In genomic region chr4:45831692-45832091, GRCh38 we compare ENCODE assay signal across 29 cellular contexts.
"Had no signal": no experiment of that assay in that cellular context is flagged by ENCODE, and none has a peak within 500 bp of the region (broad histone marks: within the 10 kb centered on the region; RNA-seq: fewer than 3 reads in every experiment).

No MANE protein-coding gene starts in this region.

- H3K27me3 ChIP-seq: neural progenitor cell, ovary, right lobe of liver, sigmoid colon, stomach, suprapubic skin, testis, tibial artery, transverse colon, upper lobe of right lung, uterus had no signal

- H3K27me3 Mint-ChIP-seq: progenitor cell of endocrine pancreas; stimulated activated naive B cell treated with anti-CD40 and anti-IgM and Interleukin-4, amounts not matched to agents 10 μg/mL and 1 μg/mL and 100 μg/mL, for 72 hours; stimulated activated naive CD8-positive, alpha-beta T cell treated with anti-CD3 and anti-CD28 coated beads, Interleukin-15, Interleukin-2, amounts not matched to agents 100 ng/mL and 50 ng/mL, for 24 hours; type B pancreatic cell had no signal

- H3K4me2 ChIP-seq: neural progenitor cell had no signal

- H3K36me3 ChIP-seq: neural progenitor cell, ovary, right lobe of liver, sigmoid colon, stomach, suprapubic skin, tibial artery, transverse colon, upper lobe of right lung, uterus had no signal

- H2AFZ ChIP-seq: neural progenitor cell, parathyroid adenoma had no signal

- H3K27ac Mint-ChIP-seq: natural killer cell; nephron; neural progenitor cell; progenitor cell of endocrine pancreas; stimulated activated effector memory CD8-positive, alpha-beta T cell treated with anti-CD3 and anti-CD28 coated beads, Interleukin-12 subunit alpha, Interleukin-12 subunit beta, amount 100 ng/mL, for 72 hours; stimulated activated naive B cell treated with anti-CD40 and anti-IgM and Interleukin-4, amounts not matched to agents 10 μg/mL and 1 μg/mL and 100 μg/mL, for 72 hours; stimulated activated naive CD8-positive, alpha-beta T cell treated with anti-CD3 and anti-CD28 coated beads, Interleukin-15, Interleukin-2, amounts not matched to agents 100 ng/mL and 50 ng/mL, for 24 hours; type B pancreatic cell had no signal

- H3K9ac ChIP-seq: neural progenitor cell, parathyroid adenoma had no signal

- H3K79me2 ChIP-seq: parathyroid adenoma had no signal

- H3K27ac ChIP-seq: neural progenitor cell, ovary, parathyroid adenoma, psoas muscle, right lobe of liver, sigmoid colon, stomach, suprapubic skin, testis, tibial artery, transverse colon, upper lobe of right lung, uterus had no signal

- H3K4me1 Mint-ChIP-seq: natural killer cell; nephron; stimulated activated effector memory CD8-positive, alpha-beta T cell treated with anti-CD3 and anti-CD28 coated beads, Interleukin-12 subunit alpha, Interleukin-12 subunit beta, amount 100 ng/mL, for 72 hours; stimulated activated naive B cell treated with anti-CD40 and anti-IgM and Interleukin-4, amounts not matched to agents 10 μg/mL and 1 μg/mL and 100 μg/mL, for 72 hours had no signal

- ATAC-seq: natural killer cell; psoas muscle; right cardiac atrium; right lobe of liver; stimulated activated effector memory CD8-positive, alpha-beta T cell treated with anti-CD3 and anti-CD28 coated beads, Interleukin-12 subunit alpha, Interleukin-12 subunit beta, amount 100 ng/mL, for 72 hours; stimulated activated naive B cell treated with anti-CD40 and anti-IgM and Interleukin-4, amounts not matched to agents 10 μg/mL and 1 μg/mL and 100 μg/mL, for 72 hours; upper lobe of right lung had no signal

- DNase-seq: natural killer cell; occipital lobe; ovary; posterior cingulate gyrus; psoas muscle; right cardiac atrium; right lobe of liver; sigmoid colon; small intestine; stimulated activated CD4-positive, alpha-beta T cell treated with anti-CD3 and anti-CD28 coated beads, Interleukin-15, amount 100 ng/mL, for 24 hours; stimulated activated CD4-positive, alpha-beta T cell treated with anti-CD3 and anti-CD28 coated beads, Interleukin-2, amount 100 ng/mL, for 24 hours; stimulated activated CD4-positive, alpha-beta T cell treated with anti-CD3 and anti-CD28 coated beads, Interleukin-2, amount 100 ng/mL, for 48 hours; stimulated activated CD4-positive, alpha-beta T cell treated with anti-CD3 and anti-CD28 coated beads, Interleukin-4, amount 100 ng/mL, for 24 hours; stimulated activated naive B cell treated with anti-CD40 and anti-IgM and Interleukin-4, amounts not matched to agents 10 μg/mL and 1 μg/mL and 100 μg/mL, for 72 hours; stimulated activated naive CD4-positive, alpha-beta T cell treated with Interleukin-2 at 50 U/mL for 16 hours; stomach; testis; tibial artery; transverse colon; upper lobe of right lung; uterus had no signal

- FAIRE-seq: small intestine had no signal

- H3K36me3 Mint-ChIP-seq: neural progenitor cell; stimulated activated effector memory CD8-positive, alpha-beta T cell treated with anti-CD3 and anti-CD28 coated beads, Interleukin-12 subunit alpha, Interleukin-12 subunit beta, amount 100 ng/mL, for 72 hours; stimulated activated naive B cell treated with anti-CD40 and anti-IgM and Interleukin-4, amounts not matched to agents 10 μg/mL and 1 μg/mL and 100 μg/mL, for 72 hours; type B pancreatic cell had no signal

- H3K4me1 ChIP-seq: neural progenitor cell, parathyroid adenoma, psoas muscle, right lobe of liver, sigmoid colon, stomach, suprapubic skin, testis, tibial artery, transverse colon, upper lobe of right lung, uterus had no signal

- H3K4me3 ChIP-seq: neural progenitor cell, ovary, psoas muscle, right lobe of liver, sigmoid colon, stomach, suprapubic skin, testis, tibial artery, transverse colon, upper lobe of right lung, uterus had no signal

- H3K4me3 Mint-ChIP-seq: natural killer cell; nephron; neural progenitor cell; stimulated activated effector memory CD8-positive, alpha-beta T cell treated with anti-CD3 and anti-CD28 coated beads, Interleukin-12 subunit alpha, Interleukin-12 subunit beta, amount 100 ng/mL, for 72 hours; stimulated activated naive B cell treated with anti-CD40 and anti-IgM and Interleukin-4, amounts not matched to agents 10 μg/mL and 1 μg/mL and 100 μg/mL, for 72 hours; stimulated activated naive CD8-positive, alpha-beta T cell treated with anti-CD3 and anti-CD28 coated beads, Interleukin-15, Interleukin-2, amounts not matched to agents 100 ng/mL and 50 ng/mL, for 24 hours; type B pancreatic cell had no signal

- H3K9me3 ChIP-seq: ovary, right lobe of liver, sigmoid colon, suprapubic skin, testis, tibial artery, transverse colon, upper lobe of right lung, uterus had no signal
